Comparison of ENCODE assay signal across 13 cellular contexts in the genomic region with DNA sequence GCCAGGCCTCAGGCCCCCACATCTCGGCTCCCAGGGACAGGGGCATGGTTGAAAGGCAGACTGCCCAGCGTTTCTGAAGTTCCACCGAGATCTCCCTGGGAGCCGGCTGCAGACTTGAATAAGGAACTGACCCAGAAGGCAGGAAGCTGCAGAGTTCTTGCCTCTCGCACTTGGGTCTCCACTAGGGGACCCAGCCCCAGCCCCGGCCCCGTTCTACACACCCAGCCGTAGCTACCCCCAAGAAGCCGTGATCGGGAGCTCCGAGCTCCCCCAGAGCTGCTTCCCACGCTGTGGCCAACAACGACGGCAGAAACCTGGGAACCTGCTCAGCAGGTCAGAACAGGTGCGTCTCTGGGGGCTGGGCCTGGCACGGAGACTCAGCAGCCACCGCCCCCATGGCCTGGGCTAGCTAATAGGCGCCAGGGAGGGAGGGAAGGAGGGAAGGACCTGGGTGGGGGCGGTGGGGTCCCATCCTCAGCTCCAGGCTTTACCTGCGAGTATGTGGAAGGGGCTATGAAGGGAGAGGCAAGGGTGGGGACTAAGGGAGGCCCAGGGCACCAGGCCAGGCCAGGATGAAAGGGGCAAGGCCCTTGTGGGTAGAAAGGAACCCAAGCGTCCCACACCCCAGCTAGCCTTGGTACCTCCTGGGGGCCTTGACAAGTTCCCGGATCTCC. TPM values are rescaled to one million over a fixed set of nuclear protein-coding genes. Genes with fewer than 3 reads are reported as not detected.
DNase-seq lines count a peak whose midpoint lies in the region; ATAC-seq, FAIRE-seq and TF ChIP-seq lines count a peak whose summit lies in the region.
"Had no signal": no experiment of that assay in that cellular context is flagged by ENCODE, and none has a peak within 500 bp of the region (broad histone marks: within the 10 kb centered on the region; RNA-seq: fewer than 3 reads in every experiment).

A gene (minus strand): TSS at position 308 of the 674 bp plus-strand sequence. CDS start 262 bp downstream, at position 46.

- peak; percentile 23 for DNase-seq in activated naive CD8-positive, alpha-beta T cell treated with anti-CD3 and anti-CD28 coated beads, Interleukin-2, amount 10 ng/mL, durations not matched to agents 7 days and 5 days
- no peak for DNase-seq in activated naive CD8-positive, alpha-beta T cell treated with anti-CD3 and anti-CD28 coated beads, Interleukin-2, amount 50 U/mL, for 24 hours
- DNase-seq in chondrocyte (ENCODE audit: low spot score) (peak; percentile 67), mesenteric fat pad (ENCODE audit: low spot score) (peak; percentile 69), GM19239 (ENCODE audit: insufficient read length, low spot score) (no peak), NOMO-1 (lab: John Stamatoyannopoulos, UW; ENCODE audit: unreplicated experiment in 2 of 2) (no peak)
- no peak for DNase-seq in activated naive CD4-positive, alpha-beta T cell treated with anti-CD3 and anti-CD28 coated beads, Interleukin-2, amount 50 U/mL, for 72 hours (ENCODE audit: low spot score in 2 of 2)
- DNase-seq: activated CD4-positive, alpha-beta T cell treated with anti-CD3 and anti-CD28 coated beads for 36 hours; hippocampal formation; stimulated activated CD4-positive, alpha-beta T cell treated with anti-CD3 and anti-CD28 coated beads, Interleukin-15, amount 100 ng/mL, for 24 hours had no signal

- no peaks in the 10 kb centered on the region for H3K36me3 Mint-ChIP-seq in activated naive CD8-positive, alpha-beta T cell treated with anti-CD3 and anti-CD28 coated beads, Interleukin-2, amount 10 ng/mL, durations not matched to agents 7 days and 5 days
- H3K36me3 Mint-ChIP-seq in activated naive CD8-positive, alpha-beta T cell treated with anti-CD3 and anti-CD28 coated beads, Interleukin-2, amount 50 U/mL, for 24 hours (ENCODE audit: low read depth), result no peaks in the 10 kb centered on the region
- H3K36me3 Mint-ChIP-seq in chondrocyte (ENCODE audit: low read depth), result no peaks in the 10 kb centered on the region
- H3K36me3 Mint-ChIP-seq in activated naive CD4-positive, alpha-beta T cell treated with anti-CD3 and anti-CD28 coated beads, Interleukin-2, amount 50 U/mL, for 72 hours, result no peaks in the 10 kb centered on the region

- 60% methylated on average over 22 of the region's 22 CpGs for WGBS in urinary bladder

- H3K27ac ChIP-seq in urinary bladder (ENCODE audit: low read depth), result peak within 1 kb of the TSS; percentile 75
- H3K27ac ChIP-seq: coronary artery had no signal

- H3K4me1 Mint-ChIP-seq in activated naive CD8-positive, alpha-beta T cell treated with anti-CD3 and anti-CD28 coated beads, Interleukin-2, amount 10 ng/mL, durations not matched to agents 7 days and 5 days, result peaks cover 28% of the 10 kb centered on the region
- H3K4me1 Mint-ChIP-seq in activated naive CD8-positive, alpha-beta T cell treated with anti-CD3 and anti-CD28 coated beads, Interleukin-2, amount 50 U/mL, for 24 hours, result peaks cover 43% of the 10 kb centered on the region
- peaks cover 9% of the 10 kb centered on the region for H3K4me1 Mint-ChIP-seq in chondrocyte (ENCODE audit: low read depth)
- H3K4me1 Mint-ChIP-seq: nephron had no signal

- ATAC-seq in activated naive CD8-positive, alpha-beta T cell treated with anti-CD3 and anti-CD28 coated beads, Interleukin-2, amount 10 ng/mL, durations not matched to agents 7 days and 5 days (ENCODE audit: low read depth), result no peak
- ATAC-seq in activated naive CD8-positive, alpha-beta T cell treated with anti-CD3 and anti-CD28 coated beads, Interleukin-2, amount 50 U/mL, for 24 hours, result no peak
- no peak for ATAC-seq in activated naive CD4-positive, alpha-beta T cell treated with anti-CD3 and anti-CD28 coated beads, Interleukin-2, amount 50 U/mL, for 72 hours
- ATAC-seq: activated CD4-positive, alpha-beta T cell treated with anti-CD3 and anti-CD28 coated beads for 36 hours had no signal

- H3K27me3 Mint-ChIP-seq in activated naive CD8-positive, alpha-beta T cell treated with anti-CD3 and anti-CD28 coated beads, Interleukin-2, amount 10 ng/mL, durations not matched to agents 7 days and 5 days, result no peaks in the 10 kb centered on the region
- no peaks in the 10 kb centered on the region for H3K27me3 Mint-ChIP-seq in activated naive CD8-positive, alpha-beta T cell treated with anti-CD3 and anti-CD28 coated beads, Interleukin-2, amount 50 U/mL, for 24 hours
- no peaks in the 10 kb centered on the region for H3K27me3 Mint-ChIP-seq in chondrocyte (ENCODE audit: low read depth)
- H3K27me3 Mint-ChIP-seq: activated CD4-positive, alpha-beta T cell treated with anti-CD3 and anti-CD28 coated beads for 36 hours had no signal

- no peaks in the 10 kb centered on the region for H3K36me3 ChIP-seq in urinary bladder (ENCODE audit: insufficient read depth)

- no peak for TF ChIP-seq CTCF in chondrocyte (IDR thresholded peaks at IDR 0.05)

- FAIRE-seq in GM19239 (lab: Jason Lieb, UNC), result no peak

- no peaks in the 10 kb centered on the region for H3K9me3 Mint-ChIP-seq in activated naive CD8-positive, alpha-beta T cell treated with anti-CD3 and anti-CD28 coated beads, Interleukin-2, amount 10 ng/mL, durations not matched to agents 7 days and 5 days
- H3K9me3 Mint-ChIP-seq in activated naive CD8-positive, alpha-beta T cell treated with anti-CD3 and anti-CD28 coated beads, Interleukin-2, amount 50 U/mL, for 24 hours, result no peaks in the 10 kb centered on the region
- H3K9me3 Mint-ChIP-seq in chondrocyte (ENCODE audit: low read depth), result no peaks in the 10 kb centered on the region
- H3K9me3 Mint-ChIP-seq in activated naive CD4-positive, alpha-beta T cell treated with anti-CD3 and anti-CD28 coated beads, Interleukin-2, amount 50 U/mL, for 72 hours, result no peaks in the 10 kb centered on the region
- H3K9me3 Mint-ChIP-seq: nephron had no signal

- H3K27ac Mint-ChIP-seq in activated naive CD8-positive, alpha-beta T cell treated with anti-CD3 and anti-CD28 coated beads, Interleukin-2, amount 10 ng/mL, durations not matched to agents 7 days and 5 days, result peak within 1 kb of the TSS; percentile 42
- H3K27ac Mint-ChIP-seq in activated naive CD8-positive, alpha-beta T cell treated with anti-CD3 and anti-CD28 coated beads, Interleukin-2, amount 50 U/mL, for 24 hours, result no peak within 1 kb of the TSS
- no peak within 1 kb of the TSS for H3K27ac Mint-ChIP-seq in chondrocyte (ENCODE audit: unreplicated experiment)
- H3K27ac Mint-ChIP-seq in activated naive CD4-positive, alpha-beta T cell treated with anti-CD3 and anti-CD28 coated beads, Interleukin-2, amount 50 U/mL, for 72 hours, result no peak within 1 kb of the TSS
- H3K27ac Mint-ChIP-seq: activated CD4-positive, alpha-beta T cell treated with anti-CD3 and anti-CD28 coated beads for 36 hours; nephron had no signal

- H3K4me1 ChIP-seq in urinary bladder (ENCODE audit: insufficient read depth), result no peaks in the 10 kb centered on the region

- POLR2A ChIA-PET in activated naive CD8-positive, alpha-beta T cell treated with anti-CD3 and anti-CD28 coated beads, Interleukin-2, amount 10 ng/mL, durations not matched to agents 7 days and 5 days (lab: Charles Lee), result interaction anchor here (0.5 kb wide), 1 partner anchor 23 kb away, joined by 3 read pairs; no protein-coding TSS in a partner anchor

- H3K4me3 ChIP-seq in urinary bladder (ENCODE audit: low read depth, low read length), result peak within 1 kb of the TSS; percentile 21
- H3K4me3 ChIP-seq: coronary artery had no signal

- no peak within 1 kb of the TSS for H3K4me3 Mint-ChIP-seq in activated naive CD8-positive, alpha-beta T cell treated with anti-CD3 and anti-CD28 coated beads, Interleukin-2, amount 10 ng/mL, durations not matched to agents 7 days and 5 days
- H3K4me3 Mint-ChIP-seq in activated naive CD8-positive, alpha-beta T cell treated with anti-CD3 and anti-CD28 coated beads, Interleukin-2, amount 50 U/mL, for 24 hours, result no peak within 1 kb of the TSS
- H3K4me3 Mint-ChIP-seq in chondrocyte (ENCODE audit: unreplicated experiment), result no peak within 1 kb of the TSS
- H3K4me3 Mint-ChIP-seq: activated CD4-positive, alpha-beta T cell treated with anti-CD3 and anti-CD28 coated beads for 36 hours; nephron had no signal

RNA-seq across cellular contexts. Expression of the gene that starts here (rescaled TPM):
- total RNA-seq in activated naive CD8-positive, alpha-beta T cell treated with anti-CD3 and anti-CD28 coated beads, Interleukin-2, amount 10 ng/mL, durations not matched to agents 7 days and 5 days, result not detected
- total RNA-seq in chondrocyte, result 0.12 to 0.26 TPM (median 0.12 TPM) in 3 replicates
- total RNA-seq in mesenteric fat pad, result not detected
- total RNA-seq in urinary bladder, result 12.2 TPM
- 5.0 TPM for polyA plus RNA-seq in urinary bladder
- total RNA-seq in activated naive CD4-positive, alpha-beta T cell treated with anti-CD3 and anti-CD28 coated beads, Interleukin-2, amount 50 U/mL, for 72 hours, result under 1 TPM in 1 of 2 donors, not detected in 1; 0.16 TPM
- total RNA-seq: activated CD4-positive, alpha-beta T cell treated with anti-CD3 and anti-CD28 coated beads for 36 hours had no signal

Comparison
In these comparisons a context has a peak if more than half of its experiments do, and no peak if none do; other contexts are left out.
1. RNA of the gene that starts here (total RNA-seq): 12.2 TPM in urinary bladder (single experiment); 0.16 TPM in activated naive CD4-positive, alpha-beta T cell treated with anti-CD3 and anti-CD28 coated beads, Interleukin-2, amount 50 U/mL, for 72 hours, not detected in mesenteric fat pad (single experiment), 0.12 to 0.26 TPM in chondrocyte and not detected in activated naive CD8-positive, alpha-beta T cell treated with anti-CD3 and anti-CD28 coated beads, Interleukin-2, amount 10 ng/mL, durations not matched to agents 7 days and 5 days; every median in the first group is over 10 times any median in the second.
2. Peak in DNase-seq in activated naive CD8-positive, alpha-beta T cell treated with anti-CD3 and anti-CD28 coated beads, Interleukin-2, amount 10 ng/mL, durations not matched to agents 7 days and 5 days; RNA of the gene not detected or under 1 TPM.
3. Peak in DNase-seq in chondrocyte; RNA of the gene not detected or under 1 TPM.
4. Peak in DNase-seq in mesenteric fat pad; RNA of the gene not detected or under 1 TPM.